Comparison of ENCODE assay signal across 30 cellular contexts in the genomic region with DNA sequence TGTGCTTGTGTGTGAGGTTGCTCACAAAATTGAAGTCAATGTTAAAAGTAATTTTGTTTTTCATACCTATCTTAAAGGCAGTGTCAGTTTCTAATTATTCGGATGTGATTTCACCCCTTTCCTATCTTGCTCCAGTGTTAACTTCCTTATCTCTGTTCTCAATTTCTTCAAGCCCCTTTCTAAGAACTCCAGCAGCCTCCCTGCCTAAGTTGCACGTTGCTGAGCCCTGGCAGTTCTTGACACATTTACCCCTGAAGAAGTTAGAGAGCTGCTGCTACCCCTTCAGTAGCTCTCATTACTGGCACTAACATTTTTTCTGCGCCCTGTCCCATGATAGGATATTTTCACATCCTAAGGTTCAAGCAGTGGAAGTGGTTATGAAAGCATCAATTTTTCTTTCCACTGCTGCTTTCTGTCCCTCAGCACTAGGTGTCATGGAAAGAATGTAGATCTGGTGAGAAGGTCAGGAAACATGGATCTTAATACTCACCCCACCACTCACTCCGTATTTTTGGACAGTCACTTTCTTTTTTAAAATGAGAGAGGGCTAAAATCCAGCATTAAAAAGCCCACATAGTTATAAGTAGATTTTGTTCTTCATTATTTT.
DNase-seq lines count a peak whose midpoint lies in the region; ATAC-seq and TF ChIP-seq lines count a peak whose summit lies in the region.
"Had no signal": no experiment of that assay in that cellular context is flagged by ENCODE, and none has a peak within 500 bp of the region (broad histone marks: within the 10 kb centered on the region; RNA-seq: fewer than 3 reads in every experiment).

No MANE protein-coding gene starts in this region.

- 74% methylated on average over 4 of the region's 4 CpGs for WGBS in mammary epithelial cell (ENCODE audit: low coverage, missing lambda C conversion rate)
- 58% methylated on average over 3 of the region's 4 CpGs for WGBS in mesenchymal stem cell

- H2AFZ ChIP-seq in mammary epithelial cell (ENCODE audit: low read depth, low read length) (no peak overlapping the region), mesenchymal stem cell (ENCODE audit: low read depth, low read length) (no peak overlapping the region)
- H2AFZ ChIP-seq: neural progenitor cell had no signal

- H3K9me3 Mint-ChIP-seq in MCF 10A (ENCODE audit: unreplicated experiment) (no peaks in the 10 kb centered on the region), progenitor cell of endocrine pancreas (ENCODE audit: low read depth) (no peaks in the 10 kb centered on the region)
- no peaks in the 10 kb centered on the region for H3K9me3 Mint-ChIP-seq in activated T-helper 17 cell treated with anti-CD3 and anti-CD28 coated beads, Interleukin-2, amount 50 U/mL, for 72 hours
- H3K9me3 Mint-ChIP-seq: activated T-cell treated with anti-CD3 and anti-CD28 coated beads, Interleukin-2, amount 50 U/mL, for 4 hours; CD4-positive, alpha-beta T cell; central memory CD8-positive, alpha-beta T cell; dendritic cell treated with granulocyte-macrophage colony-stimulating factor and Interleukin-4, amounts not matched to agents 40 ng/mL and 50 ng/mL, for 4 days; neural progenitor cell; T-helper 1 cell treated with Interleukin-12 subunit alpha and Interleukin-12 subunit beta and Interleukin-4 antibody, amounts not matched to agents 30 μg/mL and 1 μg/mL, for 36 hours had no signal

- no peak overlapping the region for H3K4me2 ChIP-seq in mammary epithelial cell (ENCODE audit: insufficient read depth, low read depth, low read length)
- no peak overlapping the region for H3K4me2 ChIP-seq in mesenchymal stem cell (ENCODE audit: low read length, poor library complexity, severe bottlenecking)
- H3K4me2 ChIP-seq: neural progenitor cell had no signal

- H3K18ac ChIP-seq in mesenchymal stem cell (ENCODE audit: low read depth in 1 of 2, low read length in 2 of 2): peak overlapping the region in 1 of 2 experiments; percentile 52

- H3K4me3 Mint-ChIP-seq in MCF 10A (ENCODE audit: unreplicated experiment): no peak overlapping the region
- no peak overlapping the region for H3K4me3 Mint-ChIP-seq in activated T-helper 17 cell treated with anti-CD3 and anti-CD28 coated beads, Interleukin-2, amount 50 U/mL, for 72 hours
- no peak overlapping the region for H3K4me3 Mint-ChIP-seq in progenitor cell of endocrine pancreas (ENCODE audit: low read depth)
- H3K4me3 Mint-ChIP-seq: activated T-cell treated with anti-CD3 and anti-CD28 coated beads, Interleukin-2, amount 50 U/mL, for 4 hours; CD4-positive, alpha-beta T cell; central memory CD8-positive, alpha-beta T cell; dendritic cell treated with granulocyte-macrophage colony-stimulating factor and Interleukin-4, amounts not matched to agents 40 ng/mL and 50 ng/mL, for 4 days; endodermal cell; neural progenitor cell; T-helper 1 cell treated with Interleukin-12 subunit alpha and Interleukin-12 subunit beta and Interleukin-4 antibody, amounts not matched to agents 30 μg/mL and 1 μg/mL, for 36 hours had no signal

- H3K4me1 Mint-ChIP-seq in MCF 10A (ENCODE audit: insufficient read depth, unreplicated experiment) (no peaks in the 10 kb centered on the region), progenitor cell of endocrine pancreas (ENCODE audit: low read depth) (no peaks in the 10 kb centered on the region)
- no peaks in the 10 kb centered on the region for H3K4me1 Mint-ChIP-seq in activated T-helper 17 cell treated with anti-CD3 and anti-CD28 coated beads, Interleukin-2, amount 50 U/mL, for 72 hours
- H3K4me1 Mint-ChIP-seq: central memory CD8-positive, alpha-beta T cell; neural progenitor cell had no signal

- H3K9ac ChIP-seq in mammary epithelial cell (ENCODE audit: insufficient read depth, low read length): no peak overlapping the region
- H3K9ac ChIP-seq in HUES48 (ENCODE audit: low read depth, low read length): no peak overlapping the region
- H3K9ac ChIP-seq in mesenchymal stem cell (ENCODE audit: low read length): no peak overlapping the region
- H3K9ac ChIP-seq: neural progenitor cell had no signal

- no peaks in the 10 kb centered on the region for H3K4me1 ChIP-seq in mammary epithelial cell (ENCODE audit: insufficient read depth, low read length)
- peaks cover 28% of the 10 kb centered on the region for H3K4me1 ChIP-seq in HUES48 (ENCODE audit: control insufficient read depth, insufficient read depth, low read length)
- no peaks in the 10 kb centered on the region for H3K4me1 ChIP-seq in mesenchymal stem cell (ENCODE audit: control insufficient read depth, insufficient read depth, low read depth, low read length)
- H3K4me1 ChIP-seq in left lung: no peaks in the 10 kb centered on the region
- H3K4me1 ChIP-seq: pancreas, spleen, stomach, thyroid gland, vagina had no signal

- no TSS peak for BruUV-seq in MCF 10A (replicated peaks; lab: Mats Ljungman, UMichigan)
- BruUV-seq in mammary epithelial cell (replicated peaks; lab: Mats Ljungman, UMichigan): no TSS peak

- no peak for DNase-seq in MCF 10A (ENCODE audit: unreplicated experiment)
- no peak for DNase-seq in mammary epithelial cell
- no peak for DNase-seq in progenitor cell of endocrine pancreas (ENCODE audit: low spot score, unreplicated experiment)
- DNase-seq in mesenchymal stem cell: no peak
- DNase-seq in left lung: no peak
- DNase-seq: activated CD4-positive, alpha-beta T cell treated with anti-CD3 and anti-CD28 coated beads for 4 hours; activated naive CD4-positive, alpha-beta T cell; activated T-cell treated with anti-CD3 and anti-CD28 coated beads, Interleukin-2, amount 50 U/mL, for 4 hours; CD4-positive, alpha-beta T cell; endodermal cell; H7; Karpas-422; NCI-H1417 treated with DMSO at 0.1 percent for 48 hours; NCI-H2081; NCI-H524 treated with DMSO at 0.1 percent for 48 hours; pancreas; spleen; stimulated activated CD4-positive, alpha-beta T cell treated with anti-CD3 and anti-CD28 coated beads, Interleukin-2, amount 100 ng/mL, for 24 hours; stomach; thyroid gland had no signal

- H3K27ac Mint-ChIP-seq in MCF 10A (ENCODE audit: low read depth, unreplicated experiment): peak overlapping the region; percentile 11
- peak overlapping the region; percentile 9 for H3K27ac Mint-ChIP-seq in activated T-helper 17 cell treated with anti-CD3 and anti-CD28 coated beads, Interleukin-2, amount 50 U/mL, for 72 hours
- H3K27ac Mint-ChIP-seq in progenitor cell of endocrine pancreas: peak overlapping the region; percentile 14
- H3K27ac Mint-ChIP-seq: CD4-positive, alpha-beta T cell; dendritic cell treated with granulocyte-macrophage colony-stimulating factor and Interleukin-4, amounts not matched to agents 40 ng/mL and 50 ng/mL, for 4 days; endodermal cell; neural progenitor cell; T-helper 1 cell treated with Interleukin-12 subunit alpha and Interleukin-12 subunit beta and Interleukin-4 antibody, amounts not matched to agents 30 μg/mL and 1 μg/mL, for 36 hours had no signal

- POLR2A ChIA-PET in MCF 10A (lab: Yijun Ruan, JAX): no interaction called here

- no peak overlapping the region for H2BK5ac ChIP-seq in mesenchymal stem cell (ENCODE audit: low read depth, low read length, poor library complexity, severe bottlenecking)

- dilution Hi-C loops in mammary epithelial cell (cut with HindIII; ENCODE audit: low sequenced_read_pairs): no loop called here

- H3K27me3 ChIP-seq in mammary epithelial cell (ENCODE audit: insufficient read depth, low read length): no peaks in the 10 kb centered on the region
- H3K27me3 ChIP-seq in HUES48 (ENCODE audit: control insufficient read depth, insufficient read depth, low read length): no peaks in the 10 kb centered on the region
- no peaks in the 10 kb centered on the region for H3K27me3 ChIP-seq in mesenchymal stem cell (ENCODE audit: control insufficient read depth in 1 of 2, insufficient read depth in 1 of 2, low read length in 2 of 2)
- H3K27me3 ChIP-seq in left lung: no peaks in the 10 kb centered on the region
- H3K27me3 ChIP-seq: neural progenitor cell, pancreas, spleen, stomach, thyroid gland, vagina had no signal

- in situ Hi-C loops in mammary epithelial cell (cut with MboI; ENCODE audit: low sequenced_read_pairs in 2 of 2): loop anchor here in 1 of 2 donors (25.0 kb wide), 2 partner anchors 656 to 756 kb away; no protein-coding TSS in a partner anchor

- H2AK5ac ChIP-seq in mesenchymal stem cell (ENCODE audit: low read length, severe bottlenecking): no peak overlapping the region

- H3K27me3 Mint-ChIP-seq in MCF 10A (ENCODE audit: insufficient read depth, unreplicated experiment): no peaks in the 10 kb centered on the region
- H3K27me3 Mint-ChIP-seq in activated T-helper 17 cell treated with anti-CD3 and anti-CD28 coated beads, Interleukin-2, amount 50 U/mL, for 72 hours: no peaks in the 10 kb centered on the region
- no peaks in the 10 kb centered on the region for H3K27me3 Mint-ChIP-seq in progenitor cell of endocrine pancreas
- H3K27me3 Mint-ChIP-seq: CD4-positive, alpha-beta T cell; central memory CD8-positive, alpha-beta T cell; dendritic cell treated with granulocyte-macrophage colony-stimulating factor and Interleukin-4, amounts not matched to agents 40 ng/mL and 50 ng/mL, for 4 days had no signal

- H2BK120ac ChIP-seq in mesenchymal stem cell (ENCODE audit: low read depth, low read length): no peak overlapping the region

- H3K9me3 ChIP-seq in mammary epithelial cell (replicated peaks; ENCODE audit: insufficient read depth, low read length): no peaks in the 10 kb centered on the region
- no peaks in the 10 kb centered on the region for H3K9me3 ChIP-seq in HUES48 (ENCODE audit: control insufficient read depth, insufficient read depth, low read length)
- no peaks in the 10 kb centered on the region for H3K9me3 ChIP-seq in mesenchymal stem cell (ENCODE audit: control insufficient read depth, low read length)
- no peaks in the 10 kb centered on the region for H3K9me3 ChIP-seq in left lung
- H3K9me3 ChIP-seq: pancreas, spleen, stomach, thyroid gland, vagina had no signal

- no peak overlapping the region for H3K4ac ChIP-seq in mesenchymal stem cell (ENCODE audit: low read depth in 1 of 2, low read length in 2 of 2)

- intact Hi-C loops in MCF 10A (cut with micrococcal nuclease): no loop called here
- intact Hi-C loops in mammary epithelial cell (cut with micrococcal nuclease): no loop called here
- intact Hi-C loops in left lung (cut with DNase I): no loop called here

- no peak overlapping the region for H4K91ac ChIP-seq in mesenchymal stem cell (ENCODE audit: low read length)

- no peak for TF ChIP-seq CTCF in MCF 10A (IDR thresholded peaks at IDR 0.05; ENCODE audit: unreplicated experiment)
- TF ChIP-seq CTCF in mammary epithelial cell (conservative IDR thresholded peaks at IDR 0.05 in 1 of 2, IDR thresholded peaks at IDR 0.05 in 1 of 2; ENCODE audit: extremely low read depth in 1 of 2, insufficient read depth in 1 of 2, low read depth in 1 of 2, low read length in 2 of 2): no peak
- TF ChIP-seq CTCF in progenitor cell of endocrine pancreas (IDR thresholded peaks at IDR 0.05; ENCODE audit: unreplicated experiment): no peak
- no peak for TF ChIP-seq CTCF in left lung (IDR thresholded peaks at IDR 0.05)

- H3K36me3 ChIP-seq in mammary epithelial cell (ENCODE audit: insufficient read depth, low read length) (peaks cover 25% of the 10 kb centered on the region), HUES48 (ENCODE audit: control insufficient read depth, insufficient read depth, low read length) (peaks cover 68% of the 10 kb centered on the region), mesenchymal stem cell (ENCODE audit: control insufficient read depth in 1 of 2, insufficient read depth in 2 of 2, low read depth in 1 of 2, low read length in 2 of 2) (peaks cover 9 to 88% of the 10 kb centered on the region in 2 experiments), left lung (peaks cover 0 to 92% of the 10 kb centered on the region in 2 donors)

- no peak overlapping the region for H2BK12ac ChIP-seq in mesenchymal stem cell (ENCODE audit: low read length in 2 of 2)

- H3K4me3 ChIP-seq in mammary epithelial cell (replicated peaks in 1 of 3; ENCODE audit: insufficient read depth in 1 of 3, low read depth in 2 of 3, low read length in 3 of 3) (no peak overlapping the region), HUES48 (ENCODE audit: low read depth, low read length) (no peak overlapping the region), mesenchymal stem cell (ENCODE audit: insufficient read depth in 1 of 2, low read depth in 1 of 2, low read length in 2 of 2) (no peak overlapping the region), left lung (no peak overlapping the region)
- H3K4me3 ChIP-seq: neural progenitor cell, pancreas, spleen, stomach, thyroid gland, vagina had no signal

- no peak overlapping the region for H2BK15ac ChIP-seq in mesenchymal stem cell (ENCODE audit: low read depth, poor library complexity, severe bottlenecking)

- peaks cover 68% of the 10 kb centered on the region for H3K36me3 Mint-ChIP-seq in MCF 10A (ENCODE audit: insufficient read depth, unreplicated experiment)
- H3K36me3 Mint-ChIP-seq in activated T-helper 17 cell treated with anti-CD3 and anti-CD28 coated beads, Interleukin-2, amount 50 U/mL, for 72 hours (ENCODE audit: low read depth): peaks cover 90% of the 10 kb centered on the region
- H3K36me3 Mint-ChIP-seq in progenitor cell of endocrine pancreas (ENCODE audit: insufficient read depth): peaks cover 7% of the 10 kb centered on the region

- no peak for ATAC-seq in activated T-helper 17 cell treated with anti-CD3 and anti-CD28 coated beads, Interleukin-2, amount 50 U/mL, for 72 hours (replicated peaks)
- no peak for ATAC-seq in GM19023 (IDR thresholded peaks at IDR 0.05; ENCODE audit: unreplicated experiment)
- no peak for ATAC-seq in left lung
- ATAC-seq: activated T-cell treated with anti-CD3 and anti-CD28 coated beads, Interleukin-2, amount 50 U/mL, for 4 hours; esophagus mucosa; pancreas; SK-N-SH treated with all-trans-retinoic acid at 6 μM for 48 hours had no signal

- CTCF ChIA-PET in MCF 10A (lab: Yijun Ruan, JAX) (interaction anchor here (0.6 to 2.6 kb wide), 5 partner anchors 10 to 688 kb away, joined by 3 to 14 read pairs (median 3); no protein-coding TSS in a partner anchor), mammary epithelial cell (lab: Charles Lee; ENCODE audit: low non-redundant PET) (no interaction called here)

- no peak overlapping the region for H3K14ac ChIP-seq in mesenchymal stem cell (ENCODE audit: low read length in 2 of 2)

- peaks cover 5% of the 10 kb centered on the region for H3K79me1 ChIP-seq in mesenchymal stem cell (replicated peaks; ENCODE audit: low read length, poor library complexity, severe bottlenecking)

- no peak overlapping the region for H3K27ac ChIP-seq in mammary epithelial cell (ENCODE audit: insufficient read depth, low read depth, low read length)
- H3K27ac ChIP-seq in HUES48 (ENCODE audit: low read depth, low read length): peak overlapping the region; percentile 36
- H3K27ac ChIP-seq in mesenchymal stem cell (ENCODE audit: low read length, poor library complexity, severe bottlenecking): no peak overlapping the region
- H3K27ac ChIP-seq in left lung: no peak overlapping the region
- H3K27ac ChIP-seq: neural progenitor cell, pancreas, spleen, stomach, thyroid gland, vagina had no signal

- no peaks in the 10 kb centered on the region for H4K20me1 ChIP-seq in mammary epithelial cell (ENCODE audit: insufficient read depth, low read length)

- no peak overlapping the region for H3K23ac ChIP-seq in mesenchymal stem cell (ENCODE audit: low read length in 2 of 2)

- no peak overlapping the region for H4K8ac ChIP-seq in mesenchymal stem cell (ENCODE audit: low read length)

- no peaks in the 10 kb centered on the region for H3K79me2 ChIP-seq in mammary epithelial cell (ENCODE audit: insufficient read depth, low read length)
